In the genomic region with DNA sequence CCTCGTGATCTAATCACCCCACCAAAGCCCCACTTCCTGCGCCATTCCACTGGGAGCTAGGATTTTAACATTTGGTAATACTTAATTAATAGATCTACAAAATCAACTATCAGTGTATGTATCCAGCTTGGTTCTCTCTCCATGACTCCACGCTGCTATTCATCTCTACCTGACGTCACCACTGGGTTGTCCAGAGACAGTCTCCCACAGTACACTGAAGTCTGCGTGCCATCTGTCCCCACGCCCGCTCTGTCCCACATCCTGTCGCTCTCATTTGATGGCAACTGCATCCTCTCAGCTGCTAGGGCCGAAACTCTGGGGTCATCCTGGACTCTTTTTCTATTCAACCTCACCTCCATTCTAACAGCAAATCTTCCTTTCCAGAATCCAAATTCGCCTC, we compare ENCODE assay signal across 24 cellular contexts. TPM values are rescaled to one million over a fixed set of nuclear protein-coding genes. Genes with fewer than 3 reads are reported as not detected.
DNase-seq lines count a peak whose midpoint lies in the region; ATAC-seq and TF ChIP-seq lines count a peak whose summit lies in the region.
"Had no signal": no experiment of that assay in that cellular context is flagged by ENCODE, and none has a peak within 500 bp of the region (broad histone marks: within the 10 kb centered on the region; RNA-seq: fewer than 3 reads in every experiment).

No MANE protein-coding gene starts in this region.

- H3K27me3 ChIP-seq in neuronal stem cell (ENCODE audit: control insufficient read depth in 3 of 3, insufficient read depth in 3 of 3, low read depth in 1 of 3, low read length in 3 of 3), result no peaks in the 10 kb centered on the region
- no peaks in the 10 kb centered on the region for H3K27me3 ChIP-seq in GM23338 (ENCODE audit: insufficient read depth)
- H3K27me3 ChIP-seq: BE2C; BLaER1 treated with 17β-estradiol and CSF1 and Interleukin-3, amounts not matched to agents 10 nM and 100 nM had no signal

- H3K4me1 ChIP-seq in neuronal stem cell (ENCODE audit: control insufficient read depth in 2 of 2, insufficient read depth in 1 of 2, low read depth in 1 of 2, low read length in 2 of 2) (no peaks in the 10 kb centered on the region), GM23338 (ENCODE audit: insufficient read depth) (no peaks in the 10 kb centered on the region; the same call in 1 of the 2 replicates)
- H3K4me1 ChIP-seq: A549, BE2C, HAP-1 had no signal

- no peaks in the 10 kb centered on the region for H3F3A ChIP-seq in GM23338 (replicated peaks; ENCODE audit: low read depth)

- H3K9me3 Mint-ChIP-seq in memory B cell (peaks cover 3% of the 10 kb centered on the region), GM23338 (peaks cover 5% of the 10 kb centered on the region)
- H3K9me3 Mint-ChIP-seq in stimulated activated memory B cell treated with anti-CD40 and anti-IgM and Interleukin-4, amounts not matched to agents 10 μg/mL and 1 μg/mL and 100 μg/mL, for 72 hours, result no peaks in the 10 kb centered on the region
- H3K9me3 Mint-ChIP-seq: CD4-positive, alpha-beta T cell; CD8-positive, alpha-beta memory T cell had no signal

- H3K23ac ChIP-seq in neuronal stem cell (ENCODE audit: low read depth, low read length, poor library complexity), result peak overlapping the region; percentile 48

- peaks cover 28% of the 10 kb centered on the region for H3K4me1 Mint-ChIP-seq in memory B cell
- H3K4me1 Mint-ChIP-seq in stimulated activated memory B cell treated with anti-CD40 and anti-IgM and Interleukin-4, amounts not matched to agents 10 μg/mL and 1 μg/mL and 100 μg/mL, for 72 hours, result peaks cover 75% of the 10 kb centered on the region
- H3K4me1 Mint-ChIP-seq in GM23338, result peaks cover 10% of the 10 kb centered on the region
- H3K4me1 Mint-ChIP-seq: CD8-positive, alpha-beta memory T cell had no signal

- no peak overlapping the region for H2BK120ac ChIP-seq in neuronal stem cell (ENCODE audit: low read depth, low read length)

- H3K14ac ChIP-seq in neuronal stem cell (ENCODE audit: low read length), result no peak overlapping the region

- H3K4me3 Mint-ChIP-seq in memory B cell, result no peak overlapping the region
- H3K4me3 Mint-ChIP-seq in stimulated activated memory B cell treated with anti-CD40 and anti-IgM and Interleukin-4, amounts not matched to agents 10 μg/mL and 1 μg/mL and 100 μg/mL, for 72 hours, result no peak overlapping the region
- H3K4me3 Mint-ChIP-seq in GM23338, result no peak overlapping the region
- H3K4me3 Mint-ChIP-seq: CD14-positive monocyte; CD4-positive, alpha-beta T cell; CD8-positive, alpha-beta memory T cell; HFFc6 had no signal

- no peaks in the 10 kb centered on the region for H3K79me2 ChIP-seq in GM23338 (replicated peaks; ENCODE audit: insufficient read depth)

- H3K79me1 ChIP-seq in neuronal stem cell (ENCODE audit: low read depth, low read length), result no peaks in the 10 kb centered on the region

- H4K8ac ChIP-seq in neuronal stem cell (ENCODE audit: low read depth, low read length), result no peak overlapping the region

- H2BK12ac ChIP-seq in neuronal stem cell (ENCODE audit: low read length), result no peak overlapping the region

- no peak overlapping the region for H2BK15ac ChIP-seq in neuronal stem cell (ENCODE audit: low read length)

- H4K20me1 ChIP-seq in GM23338 (replicated peaks; ENCODE audit: insufficient read depth), result no peaks in the 10 kb centered on the region; the same call in 1 of the 2 replicates

- DNase-seq in SW480 (ENCODE audit: low spot score) (peak; percentile 31), memory B cell (ENCODE audit: low spot score in 2 of 2) (no peak), neuronal stem cell (ENCODE audit: low spot score) (no peak), GM23338 (ENCODE audit: low spot score) (no peak), MV-4-11 (lab: John Stamatoyannopoulos, UW) (no peak), T1000 (lab: John Stamatoyannopoulos, UW) (no peak)
- DNase-seq: 8988T; ACHN; AML-193; BE2C; CD4-positive, alpha-beta T cell; CD8-positive, alpha-beta memory T cell; DMS 273 treated with DMSO at 0.1 percent for 48 hours; DMS79; EL; GDM1; GM23248; HFFc6 had no signal

- no peaks in the 10 kb centered on the region for H3K36me3 ChIP-seq in neuronal stem cell (replicated peaks in 1 of 2; ENCODE audit: control insufficient read depth in 2 of 2, insufficient read depth in 2 of 2, low read length in 2 of 2)
- no peaks in the 10 kb centered on the region for H3K36me3 ChIP-seq in GM23338 (ENCODE audit: insufficient read depth)
- H3K36me3 ChIP-seq: BE2C had no signal

- H3K4ac ChIP-seq in neuronal stem cell (ENCODE audit: low read length), result no peak overlapping the region

- no peak overlapping the region for H3K18ac ChIP-seq in neuronal stem cell (ENCODE audit: low read length)

- H3K9ac ChIP-seq in neuronal stem cell (ENCODE audit: low read depth, low read length, poor library complexity), result no peak overlapping the region
- H3K9ac ChIP-seq: BLaER1 treated with 17β-estradiol and CSF1 and Interleukin-3, amounts not matched to agents 10 nM and 100 nM; GM23248 had no signal

- ATAC-seq in memory B cell (ENCODE audit: low read depth), result no peak
- ATAC-seq in stimulated activated memory B cell treated with anti-CD40 and anti-IgM and Interleukin-4, amounts not matched to agents 10 μg/mL and 1 μg/mL and 100 μg/mL, for 72 hours, result no peak
- ATAC-seq in GM23338, result no peak
- ATAC-seq: A549, GM12878 had no signal

- H3K9me3 ChIP-seq in neuronal stem cell (replicated peaks in 1 of 2; ENCODE audit: control insufficient read depth in 2 of 2, insufficient read depth in 1 of 2, low read depth in 1 of 2, low read length in 2 of 2), result peaks cover 0 to 12% of the 10 kb centered on the region in 2 donors
- H3K9me3 ChIP-seq: BE2C, HAP-1 had no signal

- H4K91ac ChIP-seq in neuronal stem cell (ENCODE audit: low read depth, low read length, poor library complexity), result no peak overlapping the region

- no peak overlapping the region for H2AK5ac ChIP-seq in neuronal stem cell (ENCODE audit: low read depth, low read length)

- H3K4me2 ChIP-seq in neuronal stem cell (ENCODE audit: insufficient read depth, low read length, poor library complexity, severe bottlenecking), result no peak overlapping the region
- no peak overlapping the region for H3K4me2 ChIP-seq in GM23338
- H3K4me2 ChIP-seq: A549; BLaER1 treated with 17β-estradiol and CSF1 and Interleukin-3, amounts not matched to agents 10 nM and 100 nM had no signal

- H2AFZ ChIP-seq in neuronal stem cell (ENCODE audit: low read length), result no peak overlapping the region
- no peak overlapping the region for H2AFZ ChIP-seq in GM23338
- H2AFZ ChIP-seq: GM23248 had no signal

- TF ChIP-seq CTCF in GM23338 (conservative IDR thresholded peaks at IDR 0.05; ENCODE audit: low read depth in 2 of 2), result no peak

- no peak overlapping the region for H3K4me3 ChIP-seq in neuronal stem cell (ENCODE audit: low read length in 2 of 2)
- no peak overlapping the region for H3K4me3 ChIP-seq in GM23338
- H3K4me3 ChIP-seq: A549; BLaER1 treated with 17β-estradiol and CSF1 and Interleukin-3, amounts not matched to agents 10 nM and 100 nM; GM12878; GM23248; HAP-1 had no signal

- H2BK5ac ChIP-seq in neuronal stem cell (ENCODE audit: low read length), result no peak overlapping the region

- no CpG with 5 or more reads among the region's 10 CpGs for WGBS in neuronal stem cell (ENCODE audit: extremely low coverage in 2 of 2, insufficient read length in 2 of 2, insufficient replicate concordance in 1 of 2), 2 donors

- H3K27ac Mint-ChIP-seq in memory B cell, result peak overlapping the region; percentile 51
- peak overlapping the region; percentile 15 for H3K27ac Mint-ChIP-seq in stimulated activated memory B cell treated with anti-CD40 and anti-IgM and Interleukin-4, amounts not matched to agents 10 μg/mL and 1 μg/mL and 100 μg/mL, for 72 hours
- H3K27ac Mint-ChIP-seq in GM23338, result no peak overlapping the region
- H3K27ac Mint-ChIP-seq: CD4-positive, alpha-beta T cell; CD8-positive, alpha-beta memory T cell; HFFc6 had no signal

- H3K9me2 ChIP-seq in GM23338 (ENCODE audit: insufficient read depth), result no peaks in the 10 kb centered on the region

- H3K27me3 Mint-ChIP-seq in memory B cell (no peaks in the 10 kb centered on the region), GM23338 (ENCODE audit: insufficient read depth, low read depth, poor library complexity) (no peaks in the 10 kb centered on the region)
- no peaks in the 10 kb centered on the region for H3K27me3 Mint-ChIP-seq in stimulated activated memory B cell treated with anti-CD40 and anti-IgM and Interleukin-4, amounts not matched to agents 10 μg/mL and 1 μg/mL and 100 μg/mL, for 72 hours
- H3K27me3 Mint-ChIP-seq: CD4-positive, alpha-beta T cell had no signal

- H3K36me3 Mint-ChIP-seq in memory B cell, result peaks cover 27% of the 10 kb centered on the region
- peaks cover 69% of the 10 kb centered on the region for H3K36me3 Mint-ChIP-seq in stimulated activated memory B cell treated with anti-CD40 and anti-IgM and Interleukin-4, amounts not matched to agents 10 μg/mL and 1 μg/mL and 100 μg/mL, for 72 hours
- peaks cover 3% of the 10 kb centered on the region; the same call in 1 of the 3 replicates for H3K36me3 Mint-ChIP-seq in GM23338 (ENCODE audit: low read depth)

- H3K27ac ChIP-seq in neuronal stem cell (replicated peaks; ENCODE audit: low read length) (no peak overlapping the region), GM23338 (ENCODE audit: low read depth) (no peak overlapping the region)
- H3K27ac ChIP-seq: A549, GM23248 had no signal

TF ChIP-seq in GM23338, 12 proteins besides CTCF, POLR2A, EP300 and RAD21:
- TF ChIP-seq JUNB (IDR thresholded peaks at IDR 0.05; ENCODE audit: unreplicated experiment) (no peak), ZNF114 (CRISPR knock-in tag; IDR thresholded peaks at IDR 0.05) (no peak), CREB1 (CRISPR knock-in tag; IDR thresholded peaks at IDR 0.05; ENCODE audit: low read depth) (no peak)
- TF ChIP-seq, protein P1, sequence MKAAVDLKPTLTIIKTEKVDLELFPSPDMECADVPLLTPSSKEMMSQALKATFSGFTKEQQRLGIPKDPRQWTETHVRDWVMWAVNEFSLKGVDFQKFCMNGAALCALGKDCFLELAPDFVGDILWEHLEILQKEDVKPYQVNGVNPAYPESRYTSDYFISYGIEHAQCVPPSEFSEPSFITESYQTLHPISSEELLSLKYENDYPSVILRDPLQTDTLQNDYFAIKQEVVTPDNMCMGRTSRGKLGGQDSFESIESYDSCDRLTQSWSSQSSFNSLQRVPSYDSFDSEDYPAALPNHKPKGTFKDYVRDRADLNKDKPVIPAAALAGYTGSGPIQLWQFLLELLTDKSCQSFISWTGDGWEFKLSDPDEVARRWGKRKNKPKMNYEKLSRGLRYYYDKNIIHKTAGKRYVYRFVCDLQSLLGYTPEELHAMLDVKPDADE (IDR thresholded peaks at IDR 0.05), result no peak

RNA-seq across cellular contexts. Expression of a gene that starts 53.2 kb away (rescaled TPM):
- polyA plus RNA-seq in neuronal stem cell (2013, experiment 1 of 2), result 4.1 TPM
- 4.5 TPM for polyA plus RNA-seq in neuronal stem cell (2013, experiment 2 of 2)
- 13.0 and 15.4 TPM in 2 replicates for total RNA-seq in GM23338 (2014; rRNA removed; shearing (Covaris generic))
- polyA plus RNA-seq in GM23338 (2016; fragmentation: Nextera tagmentation; extraction: Ambion mirVana), result 2.7 and 2.9 TPM in 2 replicates
- polyA plus RNA-seq: CD14-positive monocyte had no signal
